ENCODE assay signal across 4 cellular contexts in the genomic region with DNA sequence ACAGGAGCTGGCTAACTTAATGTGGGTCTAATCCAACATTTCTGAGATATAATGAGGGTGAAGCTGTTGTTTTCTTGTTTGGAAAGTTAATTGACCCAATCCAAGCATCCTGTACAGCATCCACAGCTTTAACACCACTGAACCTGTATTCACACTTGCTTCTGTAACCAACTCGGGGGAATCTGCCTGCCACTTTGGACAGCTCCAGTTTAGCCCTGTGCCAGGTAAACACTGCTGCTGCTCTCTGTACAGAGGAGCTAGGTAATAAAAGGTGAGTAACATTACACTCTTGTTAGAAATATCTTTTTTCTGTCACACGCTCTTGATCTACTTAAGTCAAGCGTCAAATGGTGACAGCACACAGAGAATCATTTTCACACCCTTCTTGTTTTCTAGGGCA.
TF ChIP-seq lines count a peak whose summit lies in the region.

No MANE protein-coding gene starts in this region.

TF ChIP-seq in SK-N-SH, 30 proteins besides CTCF, POLR2A, EP300 and RAD21:
- TF ChIP-seq REST (IDR thresholded peaks at IDR 0.05; ENCODE audit: low read depth, low read length) (peak; percentile 81; the same call in 1 of the 2 replicates), MAX (IDR thresholded peaks at IDR 0.05; ENCODE audit: low read depth) (no peak), MEF2A (IDR thresholded peaks at IDR 0.05; ENCODE audit: borderline replicate concordance, low read depth) (no peak)
TF ChIP-seq in SK-N-SH: peak in this region for 1.

TF ChIP-seq in SK-N-SH treated with all-trans-retinoic acid at 6 μM for 48 hours, 23 proteins besides CTCF, POLR2A, EP300 and RAD21 (continues in another document):
- no peak for TF ChIP-seq ARNTL (CRISPR knock-in tag; IDR thresholded peaks at IDR 0.05; ENCODE audit: borderline replicate concordance, low read depth)
- no peak for TF ChIP-seq TCF4 (CRISPR knock-in tag; IDR thresholded peaks at IDR 0.05; ENCODE audit: borderline replicate concordance)
- no peak for TF ChIP-seq ZFP3 (CRISPR knock-in tag; IDR thresholded peaks at IDR 0.05)
- TF ChIP-seq ZFP30 (CRISPR knock-in tag; IDR thresholded peaks at IDR 0.05): no peak
- TF ChIP-seq GLIS3 (CRISPR knock-in tag; IDR thresholded peaks at IDR 0.05): no peak
- TF ChIP-seq, protein P1, sequence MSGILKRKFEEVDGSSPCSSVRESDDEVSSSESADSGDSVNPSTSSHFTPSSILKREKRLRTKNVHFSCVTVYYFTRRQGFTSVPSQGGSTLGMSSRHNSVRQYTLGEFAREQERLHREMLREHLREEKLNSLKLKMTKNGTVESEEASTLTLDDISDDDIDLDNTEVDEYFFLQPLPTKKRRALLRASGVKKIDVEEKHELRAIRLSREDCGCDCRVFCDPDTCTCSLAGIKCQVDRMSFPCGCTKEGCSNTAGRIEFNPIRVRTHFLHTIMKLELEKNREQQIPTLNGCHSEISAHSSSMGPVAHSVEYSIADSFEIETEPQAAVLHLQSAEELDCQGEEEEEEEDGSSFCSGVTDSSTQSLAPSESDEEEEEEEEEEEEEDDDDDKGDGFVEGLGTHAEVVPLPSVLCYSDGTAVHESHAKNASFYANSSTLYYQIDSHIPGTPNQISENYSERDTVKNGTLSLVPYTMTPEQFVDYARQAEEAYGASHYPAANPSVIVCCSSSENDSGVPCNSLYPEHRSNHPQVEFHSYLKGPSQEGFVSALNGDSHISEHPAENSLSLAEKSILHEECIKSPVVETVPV (CRISPR knock-in tag; IDR thresholded peaks at IDR 0.05): no peak
- TF ChIP-seq, protein P2, sequence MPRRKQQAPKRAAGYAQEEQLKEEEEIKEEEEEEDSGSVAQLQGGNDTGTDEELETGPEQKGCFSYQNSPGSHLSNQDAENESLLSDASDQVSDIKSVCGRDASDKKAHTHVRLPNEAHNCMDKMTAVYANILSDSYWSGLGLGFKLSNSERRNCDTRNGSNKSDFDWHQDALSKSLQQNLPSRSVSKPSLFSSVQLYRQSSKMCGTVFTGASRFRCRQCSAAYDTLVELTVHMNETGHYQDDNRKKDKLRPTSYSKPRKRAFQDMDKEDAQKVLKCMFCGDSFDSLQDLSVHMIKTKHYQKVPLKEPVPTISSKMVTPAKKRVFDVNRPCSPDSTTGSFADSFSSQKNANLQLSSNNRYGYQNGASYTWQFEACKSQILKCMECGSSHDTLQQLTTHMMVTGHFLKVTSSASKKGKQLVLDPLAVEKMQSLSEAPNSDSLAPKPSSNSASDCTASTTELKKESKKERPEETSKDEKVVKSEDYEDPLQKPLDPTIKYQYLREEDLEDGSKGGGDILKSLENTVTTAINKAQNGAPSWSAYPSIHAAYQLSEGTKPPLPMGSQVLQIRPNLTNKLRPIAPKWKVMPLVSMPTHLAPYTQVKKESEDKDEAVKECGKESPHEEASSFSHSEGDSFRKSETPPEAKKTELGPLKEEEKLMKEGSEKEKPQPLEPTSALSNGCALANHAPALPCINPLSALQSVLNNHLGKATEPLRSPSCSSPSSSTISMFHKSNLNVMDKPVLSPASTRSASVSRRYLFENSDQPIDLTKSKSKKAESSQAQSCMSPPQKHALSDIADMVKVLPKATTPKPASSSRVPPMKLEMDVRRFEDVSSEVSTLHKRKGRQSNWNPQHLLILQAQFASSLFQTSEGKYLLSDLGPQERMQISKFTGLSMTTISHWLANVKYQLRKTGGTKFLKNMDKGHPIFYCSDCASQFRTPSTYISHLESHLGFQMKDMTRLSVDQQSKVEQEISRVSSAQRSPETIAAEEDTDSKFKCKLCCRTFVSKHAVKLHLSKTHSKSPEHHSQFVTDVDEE (CRISPR knock-in tag; IDR thresholded peaks at IDR 0.05): no peak
- TF ChIP-seq ZNF565 (CRISPR knock-in tag; conservative IDR thresholded peaks at IDR 0.05; ENCODE audit: low read depth): no peak
- TF ChIP-seq ISL1 (CRISPR knock-in tag; IDR thresholded peaks at IDR 0.05): no peak
- TF ChIP-seq TOX (CRISPR knock-in tag; IDR thresholded peaks at IDR 0.05; ENCODE audit: borderline replicate concordance): no peak
- no peak for TF ChIP-seq BACH2 (CRISPR knock-in tag; IDR thresholded peaks at IDR 0.05; ENCODE audit: borderline replicate concordance)
- TF ChIP-seq ZC3H10 (CRISPR knock-in tag; IDR thresholded peaks at IDR 0.05): no peak
- no peak for TF ChIP-seq OSR1 (CRISPR knock-in tag; IDR thresholded peaks at IDR 0.05)
- TF ChIP-seq ZNF8 (CRISPR knock-in tag; IDR thresholded peaks at IDR 0.05): no peak
- TF ChIP-seq RARB (CRISPR knock-in tag; IDR thresholded peaks at IDR 0.05): no peak
- TF ChIP-seq ESRRG (CRISPR knock-in tag; IDR thresholded peaks at IDR 0.05): no peak
- TF ChIP-seq CSDC2 (CRISPR knock-in tag; IDR thresholded peaks at IDR 0.05): no peak

TF ChIP-seq in Ishikawa, 13 proteins besides CTCF, POLR2A, EP300 and RAD21:
- TF ChIP-seq EGR1 (IDR thresholded peaks at IDR 0.05) (no peak), TAF1 (IDR thresholded peaks at IDR 0.05; ENCODE audit: low read depth) (no peak), CREB1 (IDR thresholded peaks at IDR 0.05; ENCODE audit: low read depth) (no peak), CEBPB (IDR thresholded peaks at IDR 0.05) (no peak), NFIC (IDR thresholded peaks at IDR 0.05) (no peak), TCF12 (IDR thresholded peaks at IDR 0.05; ENCODE audit: low read depth) (no peak), REST (IDR thresholded peaks at IDR 0.05; ENCODE audit: low read depth) (peak; percentile 67), MAX (IDR thresholded peaks at IDR 0.05) (no peak)

TF ChIP-seq in K562, 482 proteins besides CTCF, POLR2A, EP300 and RAD21:
- no peak for TF ChIP-seq ZNF778 (CRISPR knock-in tag; IDR thresholded peaks at IDR 0.05)
- TF ChIP-seq, protein P3, sequence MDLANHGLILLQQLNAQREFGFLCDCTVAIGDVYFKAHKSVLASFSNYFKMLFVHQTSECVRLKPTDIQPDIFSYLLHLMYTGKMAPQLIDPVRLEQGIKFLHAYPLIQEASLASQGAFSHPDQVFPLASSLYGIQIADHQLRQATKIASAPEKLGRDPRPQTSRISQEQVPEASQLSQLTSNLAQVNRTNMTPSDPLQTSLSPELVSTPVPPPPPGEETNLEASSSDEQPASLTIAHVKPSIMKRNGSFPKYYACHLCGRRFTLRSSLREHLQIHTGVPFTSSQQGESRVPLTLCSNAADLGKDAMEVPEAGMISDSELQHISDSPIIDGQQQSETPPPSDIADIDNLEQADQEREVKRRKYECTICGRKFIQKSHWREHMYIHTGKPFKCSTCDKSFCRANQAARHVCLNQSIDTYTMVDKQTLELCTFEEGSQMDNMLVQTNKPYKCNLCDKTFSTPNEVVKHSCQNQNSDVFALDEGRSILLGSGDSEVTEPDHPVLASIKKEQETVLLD (IDR thresholded peaks at IDR 0.05): no peak
- TF ChIP-seq, protein P4, sequence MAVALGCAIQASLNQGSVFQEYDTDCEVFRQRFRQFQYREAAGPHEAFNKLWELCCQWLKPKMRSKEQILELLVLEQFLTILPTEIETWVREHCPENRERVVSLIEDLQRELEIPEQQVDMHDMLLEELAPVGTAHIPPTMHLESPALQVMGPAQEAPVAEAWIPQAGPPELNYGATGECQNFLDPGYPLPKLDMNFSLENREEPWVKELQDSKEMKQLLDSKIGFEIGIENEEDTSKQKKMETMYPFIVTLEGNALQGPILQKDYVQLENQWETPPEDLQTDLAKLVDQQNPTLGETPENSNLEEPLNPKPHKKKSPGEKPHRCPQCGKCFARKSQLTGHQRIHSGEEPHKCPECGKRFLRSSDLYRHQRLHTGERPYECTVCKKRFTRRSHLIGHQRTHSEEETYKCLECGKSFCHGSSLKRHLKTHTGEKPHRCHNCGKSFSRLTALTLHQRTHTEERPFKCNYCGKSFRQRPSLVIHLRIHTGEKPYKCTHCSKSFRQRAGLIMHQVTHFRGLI (CRISPR knock-in tag; IDR thresholded peaks at IDR 0.05): no peak
- TF ChIP-seq NONO (IDR thresholded peaks at IDR 0.05; ENCODE audit: low read depth in 2 of 2, low read length in 1 of 2): no peak
- no peak for TF ChIP-seq POLR2G (IDR thresholded peaks at IDR 0.05; ENCODE audit: low read depth, low read length)
- TF ChIP-seq OTX1 (CRISPR knock-in tag; IDR thresholded peaks at IDR 0.05): no peak
- TF ChIP-seq, protein P5, sequence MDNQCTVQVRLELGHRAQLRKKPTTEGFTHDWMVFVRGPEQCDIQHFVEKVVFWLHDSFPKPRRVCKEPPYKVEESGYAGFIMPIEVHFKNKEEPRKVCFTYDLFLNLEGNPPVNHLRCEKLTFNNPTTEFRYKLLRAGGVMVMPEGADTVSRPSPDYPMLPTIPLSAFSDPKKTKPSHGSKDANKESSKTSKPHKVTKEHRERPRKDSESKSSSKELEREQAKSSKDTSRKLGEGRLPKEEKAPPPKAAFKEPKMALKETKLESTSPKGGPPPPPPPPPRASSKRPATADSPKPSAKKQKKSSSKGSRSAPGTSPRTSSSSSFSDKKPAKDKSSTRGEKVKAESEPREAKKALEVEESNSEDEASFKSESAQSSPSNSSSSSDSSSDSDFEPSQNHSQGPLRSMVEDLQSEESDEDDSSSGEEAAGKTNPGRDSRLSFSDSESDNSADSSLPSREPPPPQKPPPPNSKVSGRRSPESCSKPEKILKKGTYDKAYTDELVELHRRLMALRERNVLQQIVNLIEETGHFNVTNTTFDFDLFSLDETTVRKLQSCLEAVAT (IDR thresholded peaks at IDR 0.05): no peak
- TF ChIP-seq CBX5 (IDR thresholded peaks at IDR 0.05; ENCODE audit: borderline replicate concordance, low read depth): no peak
- no peak for TF ChIP-seq FUS (optimal IDR thresholded peaks at IDR 0.05; ENCODE audit: low read depth, low read length)
- TF ChIP-seq CBX1 (IDR thresholded peaks at IDR 0.05; ENCODE audit: low read depth): no peak
